In the genomic region with DNA sequence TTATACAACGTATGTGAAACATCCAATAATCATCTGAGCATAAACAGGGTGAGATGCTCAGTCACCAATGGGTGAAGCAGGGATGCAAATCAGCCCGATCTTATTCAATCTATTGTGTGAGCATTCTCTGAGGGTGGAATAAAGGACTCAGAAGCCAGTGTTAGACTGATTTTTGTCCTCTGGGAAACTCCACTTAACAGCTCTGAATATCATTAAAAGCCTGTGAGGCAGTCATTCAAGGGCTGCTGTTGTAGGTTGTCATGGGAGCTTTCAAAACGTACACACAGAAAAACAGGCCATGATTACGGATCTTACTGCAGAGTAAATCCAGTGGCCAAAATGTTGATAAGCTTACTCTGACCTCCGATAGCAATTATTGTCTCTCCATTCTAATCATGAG, we compare ENCODE assay signal across 18 cellular contexts.
DNase-seq lines count a peak whose midpoint lies in the region; ATAC-seq and TF ChIP-seq lines count a peak whose summit lies in the region.
"Had no signal": no experiment of that assay in that cellular context is flagged by ENCODE, and none has a peak within 500 bp of the region (broad histone marks: within the 10 kb centered on the region; RNA-seq: fewer than 3 reads in every experiment).

No MANE protein-coding gene starts in this region.

- no peak overlapping the region for H3K27ac ChIP-seq in naive thymus-derived CD4-positive, alpha-beta T cell (ENCODE audit: low read depth, low read length)
- H3K27ac ChIP-seq: A549 had no signal

- TF ChIP-seq CTCF in GM13976 (IDR thresholded peaks at IDR 0.05; ENCODE audit: borderline replicate concordance, control extremely low read depth, extremely low read depth, insufficient read depth, missing control alignments): no peak

- CTCF ChIA-PET in naive thymus-derived CD4-positive, alpha-beta T cell (lab: Charles Lee): no interaction called here

- no peaks in the 10 kb centered on the region for H3K27me3 Mint-ChIP-seq in naive thymus-derived CD4-positive, alpha-beta T cell
- H3K27me3 Mint-ChIP-seq: CD4-positive, CD25-positive, alpha-beta regulatory T cell; progenitor cell of endocrine pancreas had no signal

- POLR2A ChIA-PET in naive thymus-derived CD4-positive, alpha-beta T cell (lab: Charles Lee): no interaction called here

- DNase-seq in NCI-H2171 treated with DMSO at 0.1 percent for 48 hours (lab: John Stamatoyannopoulos, UW) (peak; percentile 14), NCI-H2171 (lab: John Stamatoyannopoulos, UW) (no peak), NCI-H748 (lab: John Stamatoyannopoulos, UW; ENCODE audit: unreplicated experiment) (peak; percentile 82), left ventricle myocardium superior (no peak), renal cortical epithelial cell (ENCODE audit: low read depth) (peak; percentile 33), activated gamma-delta T cell treated with Interleukin-2 at 50 U/mL for 16 hours (no peak), GM13976 (ENCODE audit: low spot score) (no peak)
- DNase-seq in naive thymus-derived CD4-positive, alpha-beta T cell: no peak
- DNase-seq: activated CD4-positive, alpha-beta T cell treated with anti-CD3 and anti-CD28 coated beads for 48 hours; activated T-cell treated with anti-CD3 and anti-CD28 coated beads, Interleukin-2, amount 50 U/mL, for 48 hours; CD4-positive, CD25-positive, alpha-beta regulatory T cell; HFFc6; mucosa of descending colon; NCI-H1105 treated with DMSO at 0.1 percent for 48 hours; SHP77 treated with DMSO at 0.1 percent for 48 hours; T1000 had no signal

- no peak overlapping the region for H3K27ac Mint-ChIP-seq in naive thymus-derived CD4-positive, alpha-beta T cell
- H3K27ac Mint-ChIP-seq: CD4-positive, CD25-positive, alpha-beta regulatory T cell; HFFc6; progenitor cell of endocrine pancreas had no signal

- peak; percentile 87 for ATAC-seq in left ventricle myocardium superior
- no peak for ATAC-seq in naive thymus-derived CD4-positive, alpha-beta T cell
- ATAC-seq: A549, mucosa of descending colon had no signal

- no peaks in the 10 kb centered on the region for H3K27me3 ChIP-seq in naive thymus-derived CD4-positive, alpha-beta T cell (ENCODE audit: control insufficient read depth in 2 of 2, insufficient read depth in 2 of 2, low read length in 2 of 2)

- no peak overlapping the region for H3K4me3 ChIP-seq in naive thymus-derived CD4-positive, alpha-beta T cell (ENCODE audit: low read length)
- H3K4me3 ChIP-seq: A549, mucosa of descending colon had no signal

- no peaks in the 10 kb centered on the region for H3K4me1 ChIP-seq in naive thymus-derived CD4-positive, alpha-beta T cell (ENCODE audit: control insufficient read depth in 2 of 2, insufficient read depth in 2 of 2, low read length in 2 of 2)
- H3K4me1 ChIP-seq: A549 had no signal

- H3K4me3 Mint-ChIP-seq in naive thymus-derived CD4-positive, alpha-beta T cell: no peak overlapping the region
- H3K4me3 Mint-ChIP-seq: CD4-positive, CD25-positive, alpha-beta regulatory T cell; HFFc6 had no signal

- in situ Hi-C loops in GM13976 (cut with MboI; ENCODE audit: low sequenced_read_pairs, unreplicated experiment): no loop called here

- H3K4me1 Mint-ChIP-seq in naive thymus-derived CD4-positive, alpha-beta T cell: peaks cover 0 to 4% (median 0%) of the 10 kb centered on the region in 7 donors

- intact Hi-C loops in left ventricle myocardium superior (cut with micrococcal nuclease): no loop called here
- intact Hi-C loops in naive thymus-derived CD4-positive, alpha-beta T cell (cut with micrococcal nuclease): no loop called here

- peaks cover 4 to 41% (median 7%) of the 10 kb centered on the region in 5 donors for H3K36me3 Mint-ChIP-seq in naive thymus-derived CD4-positive, alpha-beta T cell

- H3K36me3 ChIP-seq in naive thymus-derived CD4-positive, alpha-beta T cell (ENCODE audit: control insufficient read depth in 2 of 3, insufficient read depth in 3 of 3, low read length in 3 of 3): no peaks in the 10 kb centered on the region

- H3K9me3 Mint-ChIP-seq in naive thymus-derived CD4-positive, alpha-beta T cell: peaks cover 0 to 7% (median 0%) of the 10 kb centered on the region in 11 donors
- H3K9me3 Mint-ChIP-seq: HFFc6 had no signal

- H3K9me3 ChIP-seq in naive thymus-derived CD4-positive, alpha-beta T cell (ENCODE audit: control insufficient read depth in 2 of 3, low read length in 3 of 3): no peaks in the 10 kb centered on the region
- H3K9me3 ChIP-seq: A549, mucosa of descending colon had no signal

Comparison
In these comparisons a context has a peak if more than half of its experiments do, and no peak if none do; other contexts are left out.
1. DNase-seq: peak in NCI-H2171 treated with DMSO at 0.1 percent for 48 hours (single experiment), NCI-H748 (single experiment) and renal cortical epithelial cell (single experiment); none in NCI-H2171 (single experiment), left ventricle myocardium superior (single experiment), activated gamma-delta T cell treated with Interleukin-2 at 50 U/mL for 16 hours (single experiment), GM13976 (single experiment) and naive thymus-derived CD4-positive, alpha-beta T cell (0 of 9).